In genomic region chr11:125164422-125165110, GRCh38 we compare ENCODE assay signal across 9 cellular contexts. TPM values are rescaled to one million over a fixed set of nuclear protein-coding genes. Genes with fewer than 3 reads are reported as not detected.
DNase-seq lines count a peak whose midpoint lies in the region; ATAC-seq, FAIRE-seq and TF ChIP-seq lines count a peak whose summit lies in the region.
"Had no signal": no experiment of that assay in that cellular context is flagged by ENCODE, and none has a peak within 500 bp of the region (broad histone marks: within the 10 kb centered on the region; RNA-seq: fewer than 3 reads in every experiment).

A gene with protein sequence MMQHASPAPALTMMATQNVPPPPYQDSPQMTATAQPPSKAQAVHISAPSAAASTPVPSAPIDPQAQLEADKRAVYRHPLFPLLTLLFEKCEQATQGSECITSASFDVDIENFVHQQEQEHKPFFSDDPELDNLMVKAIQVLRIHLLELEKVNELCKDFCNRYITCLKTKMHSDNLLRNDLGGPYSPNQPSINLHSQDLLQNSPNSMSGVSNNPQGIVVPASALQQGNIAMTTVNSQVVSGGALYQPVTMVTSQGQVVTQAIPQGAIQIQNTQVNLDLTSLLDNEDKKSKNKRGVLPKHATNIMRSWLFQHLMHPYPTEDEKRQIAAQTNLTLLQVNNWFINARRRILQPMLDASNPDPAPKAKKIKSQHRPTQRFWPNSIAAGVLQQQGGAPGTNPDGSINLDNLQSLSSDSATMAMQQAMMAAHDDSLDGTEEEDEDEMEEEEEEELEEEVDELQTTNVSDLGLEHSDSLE (plus strand): TSS chr11:125164751. CDS start chr11:125351306, 186,555 bp downstream.

- H3K79me2 ChIP-seq in HepG2 (ENCODE audit: insufficient read depth, low read length): no peaks in the 10 kb centered on the region

- DNase-seq in NCI-H524 (lab: John Stamatoyannopoulos, UW): peak; percentile 29 to 64
- no peak for DNase-seq in NCI-H524 treated with DMSO at 0.1 percent for 48 hours (lab: John Stamatoyannopoulos, UW)
- peak; percentile 90 for DNase-seq in NCI-H1105 treated with DMSO at 0.1 percent for 48 hours (lab: John Stamatoyannopoulos, UW)
- DNase-seq in activated CD4-positive, alpha-beta T cell treated with anti-CD3 and anti-CD28 coated beads, Interleukin-2, amount 10 ng/mL, durations not matched to agents 7 days and 5 days: peak; percentile 52
- DNase-seq in dermis blood vessel endothelial cell: peak; percentile 78
- peak; percentile 15 for DNase-seq in HepG2 (ENCODE audit: low spot score)
- DNase-seq in stimulated activated CD4-positive, alpha-beta T cell treated with anti-CD3 and anti-CD28 coated beads, Interleukin-4, amount 100 ng/mL, for 1 hour: peak; percentile 79
- no peak for DNase-seq in NK-92 treated with Interleukin-12 subunit alpha and Interleukin-12 subunit beta, amount 100 ng/mL, for 24 hours (lab: John Stamatoyannopoulos, UW)

- H3K4me1 Mint-ChIP-seq in activated CD4-positive, alpha-beta T cell treated with anti-CD3 and anti-CD28 coated beads, Interleukin-2, amount 10 ng/mL, durations not matched to agents 7 days and 5 days: peaks cover 15% of the 10 kb centered on the region

- no TSS peak for BruUV-seq in HepG2 (replicated peaks; lab: Mats Ljungman, UMichigan)

- H2AFZ ChIP-seq in HepG2 (ENCODE audit: low read length): no peak within 1 kb of the TSS

- TF ChIP-seq EP300 in HepG2 (IDR thresholded peaks at IDR 0.05; ENCODE audit: low read depth in 2 of 2, low read length in 2 of 2): no peak
- TF ChIP-seq EP300 in HepG2 (CRISPR knock-in tag; IDR thresholded peaks at IDR 0.05; ENCODE audit: borderline replicate concordance): no peak

- no peaks in the 10 kb centered on the region for H3K9me3 Mint-ChIP-seq in activated CD4-positive, alpha-beta T cell treated with anti-CD3 and anti-CD28 coated beads, Interleukin-2, amount 10 ng/mL, durations not matched to agents 7 days and 5 days

- H3K27ac Mint-ChIP-seq in activated CD4-positive, alpha-beta T cell treated with anti-CD3 and anti-CD28 coated beads, Interleukin-2, amount 10 ng/mL, durations not matched to agents 7 days and 5 days: no peak within 1 kb of the TSS

- peaks cover 3% of the 10 kb centered on the region for H3K36me3 Mint-ChIP-seq in activated CD4-positive, alpha-beta T cell treated with anti-CD3 and anti-CD28 coated beads, Interleukin-2, amount 10 ng/mL, durations not matched to agents 7 days and 5 days (ENCODE audit: low read depth)

- ATAC-seq in HepG2: peak; percentile 91

- in situ Hi-C loops in HepG2 (cut with HindIII; ENCODE audit: extremely low pct_ligation_motif_present, low pct_unique_long_range_greater_than_20kb): loop anchor here (5.0 kb wide), 1 partner anchor 183 kb away; no protein-coding TSS in a partner anchor

- no peak within 1 kb of the TSS for H3K9ac ChIP-seq in HepG2 (ENCODE audit: insufficient read depth, low read depth, low read length)

- TF ChIP-seq RAD21 in HepG2 (CRISPR knock-in tag; IDR thresholded peaks at IDR 0.05): 0 out of 2 replicates have a peak, but pooled peaks have one; percentile 20

- H3K36me3 ChIP-seq in HepG2 (replicated peaks in 1 of 2; ENCODE audit: control insufficient read depth in 1 of 2, insufficient read depth in 2 of 2, low read length in 2 of 2): no peaks in the 10 kb centered on the region

- intact Hi-C loops in HepG2 (cut with micrococcal nuclease; ENCODE audit: unreplicated experiment): loop anchor here (1.0 to 10.0 kb wide), 2 partner anchors 60 to 181 kb away; no protein-coding TSS in a partner anchor

- no peaks in the 10 kb centered on the region for H3K9me3 ChIP-seq in HepG2 (ENCODE audit: low read length)

- no peaks in the 10 kb centered on the region for H4K20me1 ChIP-seq in HepG2 (ENCODE audit: insufficient read depth, low read length)

- H3K4me3 ChIP-seq in HepG2 (replicated peaks in 1 of 3; ENCODE audit: insufficient read depth in 1 of 3, low read depth in 2 of 3, low read length in 3 of 3): peak within 1 kb of the TSS; percentile 46 to 69 (median 47)

- peaks cover 18% of the 10 kb centered on the region for H3K4me1 ChIP-seq in HepG2 (ENCODE audit: insufficient read depth, low read length)

- 1% methylated on average over 40 of the region's 58 CpGs for WGBS in HepG2 (ENCODE audit: low lambda C conversion rate)

- no peak within 1 kb of the TSS for H3K27ac ChIP-seq in HepG2 (ENCODE audit: extremely low read length, insufficient read depth, low read length)

- CTCF ChIA-PET in activated CD4-positive, alpha-beta T cell treated with anti-CD3 and anti-CD28 coated beads, Interleukin-2, amount 10 ng/mL, durations not matched to agents 7 days and 5 days (lab: Charles Lee): interaction anchor here (0.8 to 1.4 kb wide), 5 partner anchors 11 to 141 kb away, joined by 3 to 4 read pairs (median 3); no protein-coding TSS in a partner anchor
- CTCF ChIA-PET in HepG2 (lab: Yijun Ruan, JAX; ENCODE audit: low intra/inter-chr PET ratio, low total read pairs): interaction anchor here (1.5 kb wide), 1 partner anchor 181 kb away, joined by 5 read pairs; no protein-coding TSS in a partner anchor

- peaks cover 2 to 76% of the 10 kb centered on the region in 2 experiments; a peak in 4 of 5 replicates for H3K27me3 ChIP-seq in HepG2 (ENCODE audit: control insufficient read depth in 1 of 2, insufficient read depth in 2 of 2, low read length in 2 of 2)

- POLR2A ChIA-PET in activated CD4-positive, alpha-beta T cell treated with anti-CD3 and anti-CD28 coated beads, Interleukin-2, amount 10 ng/mL, durations not matched to agents 7 days and 5 days (lab: Charles Lee): no interaction called here
- POLR2A ChIA-PET in HepG2 (lab: Yijun Ruan, JAX): no interaction called here

- no peak for FAIRE-seq in HepG2 (lab: Jason Lieb, UNC)
- FAIRE-seq: G401.6 had no signal

- peak; percentile 72 for TF ChIP-seq CTCF in HepG2 (CRISPR knock-in tag; IDR thresholded peaks at IDR 0.05)

- no peak for TF ChIP-seq POLR2A in HepG2 (IDR thresholded peaks at IDR 0.05; ENCODE audit: insufficient read depth in 1 of 2, low read depth in 2 of 2, low read length in 2 of 2)

- H3K4me3 Mint-ChIP-seq in activated CD4-positive, alpha-beta T cell treated with anti-CD3 and anti-CD28 coated beads, Interleukin-2, amount 10 ng/mL, durations not matched to agents 7 days and 5 days: peak within 1 kb of the TSS; percentile 80

- peak within 1 kb of the TSS; percentile 88 for H3K4me2 ChIP-seq in HepG2 (ENCODE audit: low read depth, low read length)

- peaks cover 67% of the 10 kb centered on the region for H3K27me3 Mint-ChIP-seq in activated CD4-positive, alpha-beta T cell treated with anti-CD3 and anti-CD28 coated beads, Interleukin-2, amount 10 ng/mL, durations not matched to agents 7 days and 5 days

TF ChIP-seq in HepG2, 621 proteins besides CTCF, POLR2A, EP300 and RAD21 (continues in another document):
- TF ChIP-seq KDM2A (CRISPR knock-in tag; IDR thresholded peaks at IDR 0.05; ENCODE audit: borderline replicate concordance, low read depth) (peak; percentile 57; the same call in 1 of the 2 replicates), ZNF263 (CRISPR knock-in tag; IDR thresholded peaks at IDR 0.05) (peak; percentile 63), ZNF549 (CRISPR knock-in tag; IDR thresholded peaks at IDR 0.05) (no peak)

RNA-seq across cellular contexts. Expression of the gene that starts here (rescaled TPM):
- total RNA-seq in activated CD4-positive, alpha-beta T cell treated with anti-CD3 and anti-CD28 coated beads, Interleukin-2, amount 10 ng/mL, durations not matched to agents 7 days and 5 days: not detected
- total RNA-seq in dermis blood vessel endothelial cell (not detected in 2 replicates), HepG2 (2016; rRNA removed; fragmentation: Illumina TruSeq; extraction: Trizol) (not detected in 2 replicates)
- not detected in 2 replicates for total RNA-seq in HepG2 (2016; cell fraction: cytosol; rRNA removed; fragmentation: Illumina TruSeq; extraction: Trizol; ENCODE audit: low read depth)
- not detected in 2 replicates for total RNA-seq in HepG2 (2016; cell fraction: insoluble cytoplasmic fraction; rRNA removed; fragmentation: Illumina TruSeq; extraction: Trizol)
- not detected in 2 replicates for total RNA-seq in HepG2 (2016; cell fraction: membrane; rRNA removed; fragmentation: Illumina TruSeq; extraction: Trizol)
- not detected in 2 replicates for total RNA-seq in HepG2 (2016; cell fraction: nucleus; rRNA removed; fragmentation: Illumina TruSeq; extraction: Trizol)
- polyA plus RNA-seq in HepG2 (2011; rRNA removed): not detected in 2 replicates
- polyA plus RNA-seq in HepG2 (2011; cell fraction: cytosol; rRNA removed): not detected in 2 replicates
- not detected in 2 replicates for polyA plus RNA-seq in HepG2 (2011; cell fraction: nucleus; rRNA removed)
- not detected in 2 replicates for polyA plus RNA-seq in HepG2 (2012)
- polyA plus RNA-seq in HepG2 (2016; cell fraction: cytosol; fragmentation: Illumina TruSeq; extraction: Trizol; ENCODE audit: low read depth): not detected in 2 replicates
- not detected in 2 replicates for polyA plus RNA-seq in HepG2 (2016; cell fraction: insoluble cytoplasmic fraction; fragmentation: Illumina TruSeq; extraction: Trizol; ENCODE audit: low read depth)
- not detected in 2 replicates for polyA plus RNA-seq in HepG2 (2016; cell fraction: membrane; fragmentation: Illumina TruSeq; extraction: Trizol; ENCODE audit: low read depth)
- polyA plus RNA-seq in HepG2 (2016; cell fraction: nucleus; fragmentation: Illumina TruSeq; extraction: Trizol; ENCODE audit: insufficient read depth, low read depth): not detected in 2 replicates
- polyA minus RNA-seq in HepG2 (2011; rRNA and poly(A)+ RNA removed; ENCODE audit: low replicate concordance): not detected in 2 replicates
- polyA minus RNA-seq in HepG2 (2011; cell fraction: cytosol; rRNA and poly(A)+ RNA removed): not detected in 2 replicates
- not detected in 2 replicates for polyA minus RNA-seq in HepG2 (2011; cell fraction: nucleus; rRNA and poly(A)+ RNA removed)

Comparison
In these comparisons a context has a peak if more than half of its experiments do, and no peak if none do; other contexts are left out.
1. DNase-seq: peak in NCI-H524 (2 of 2), NCI-H1105 treated with DMSO at 0.1 percent for 48 hours (single experiment) and stimulated activated CD4-positive, alpha-beta T cell treated with anti-CD3 and anti-CD28 coated beads, Interleukin-4, amount 100 ng/mL, for 1 hour (single experiment); none in NCI-H524 treated with DMSO at 0.1 percent for 48 hours (single experiment) and NK-92 treated with Interleukin-12 subunit alpha and Interleukin-12 subunit beta, amount 100 ng/mL, for 24 hours (single experiment).
2. Peak in DNase-seq in activated CD4-positive, alpha-beta T cell treated with anti-CD3 and anti-CD28 coated beads, Interleukin-2, amount 10 ng/mL, durations not matched to agents 7 days and 5 days; RNA of the gene not detected or under 1 TPM.
3. Peak in DNase-seq in dermis blood vessel endothelial cell; RNA of the gene not detected or under 1 TPM.
4. Peak in DNase-seq, ATAC-seq, H3K4me3 ChIP-seq and H3K4me2 ChIP-seq in HepG2; RNA of the gene not detected or under 1 TPM.